In the genomic region with DNA sequence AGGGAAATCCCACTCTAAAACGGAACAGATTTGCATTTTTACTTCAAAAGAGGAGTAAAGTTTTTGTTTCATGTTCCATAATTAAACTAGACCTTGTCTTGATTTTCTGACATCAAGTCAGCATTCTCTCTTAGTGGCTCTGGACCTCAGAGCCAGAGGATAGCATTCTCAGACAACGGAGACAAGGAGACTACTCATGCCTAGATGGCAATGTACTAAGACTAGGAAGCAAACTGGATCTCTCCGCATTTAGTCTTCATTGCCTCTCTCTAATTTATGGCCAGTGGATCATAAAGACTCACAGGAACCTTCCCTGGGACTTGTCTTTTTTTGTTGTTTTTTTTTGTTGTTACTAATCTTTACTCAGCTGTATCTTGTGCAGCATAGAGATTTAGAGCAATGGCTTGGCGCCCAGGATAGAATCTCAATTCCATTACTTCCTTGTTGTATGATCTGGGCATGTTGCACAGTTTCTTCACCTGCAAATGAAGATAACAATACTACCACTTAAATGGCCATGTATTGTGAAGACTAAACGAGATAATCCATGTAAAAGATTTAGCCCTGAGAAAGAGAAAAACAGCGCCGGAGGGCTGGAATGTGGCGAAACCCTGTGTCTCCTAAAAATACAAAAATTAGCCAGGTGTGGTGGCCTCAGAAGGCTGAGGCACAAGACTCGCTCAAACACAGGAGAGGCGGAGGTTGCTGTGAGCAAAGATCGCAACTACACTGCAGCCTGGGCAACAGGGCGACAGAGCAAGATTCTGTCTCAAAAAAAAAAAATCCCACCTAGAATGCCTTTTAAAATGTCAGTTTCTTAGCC, we compare ENCODE assay signal across 20 cellular contexts. TPM values are rescaled to one million over a fixed set of nuclear protein-coding genes. Genes with fewer than 3 reads are reported as not detected.
DNase-seq lines count a peak whose midpoint lies in the region; ATAC-seq, FAIRE-seq and TF ChIP-seq lines count a peak whose summit lies in the region.
"Had no signal": no experiment of that assay in that cellular context is flagged by ENCODE, and none has a peak within 500 bp of the region (broad histone marks: within the 10 kb centered on the region; RNA-seq: fewer than 3 reads in every experiment).

No MANE protein-coding gene starts in this region.

- TF ChIP-seq CTCF in GM06990 (IDR thresholded peaks at IDR 0.05; ENCODE audit: insufficient read depth, low read length, poor library complexity, severe bottlenecking) (no peak), HFFc6 (IDR thresholded peaks at IDR 0.05) (no peak), mucosa of descending colon (IDR thresholded peaks at IDR 0.05) (no peak), nephron progenitor cell (IDR thresholded peaks at IDR 0.05) (no peak), Peyer's patch (IDR thresholded peaks at IDR 0.05) (no peak)

- H3K4me3 Mint-ChIP-seq in HFFc6 (peak overlapping the region; percentile 56; the same call in 1 of the 2 replicates), nephron progenitor cell (no peak overlapping the region)
- H3K4me3 Mint-ChIP-seq: activated naive CD4-positive, alpha-beta T cell treated with anti-CD3 and anti-CD28 coated beads for 36 hours; T-helper 2 cell treated with Interferon-gamma antibody and Interleukin-4, amounts not matched to agents 5 μg/mL and 100 μg/mL, for 36 hours had no signal

- intact Hi-C loops in mucosa of descending colon (cut with DNase I, micrococcal nuclease): loop anchor here in 1 of 2 donors (10.0 kb wide), 2 partner anchors 65 to 155 kb away; a partner anchor contains a TSS

- no peak for TF ChIP-seq POLR2A in Peyer's patch (IDR thresholded peaks at IDR 0.05)

- FAIRE-seq in HTR-8/SVneo (lab: Jason Lieb, UNC): no peak

- H3K36me3 Mint-ChIP-seq in HFFc6 (ENCODE audit: low read depth): no peaks in the 10 kb centered on the region
- H3K36me3 Mint-ChIP-seq in nephron progenitor cell (ENCODE audit: low read depth): no peaks in the 10 kb centered on the region
- H3K36me3 Mint-ChIP-seq: brain, naive B cell had no signal

- H3K27me3 Mint-ChIP-seq in HFFc6 (ENCODE audit: insufficient read depth) (no peaks in the 10 kb centered on the region; the same call in 1 of the 2 replicates), nephron progenitor cell (ENCODE audit: low read depth, poor library complexity) (no peaks in the 10 kb centered on the region)

- no peak for DNase-seq in GM06990 (ENCODE audit: extremely low read depth, insufficient read length)
- DNase-seq in HFFc6: no peak
- peak; percentile 9 for DNase-seq in RPMI7951 (ENCODE audit: low read depth)
- DNase-seq in mucosa of descending colon: peak in 1 of 3 donors; percentile 45
- DNase-seq in HTR-8/SVneo (ENCODE audit: insufficient read length, low spot score): no peak
- no peak for DNase-seq in HCEC 1CT
- DNase-seq in nephron progenitor cell: no peak
- DNase-seq in Peyer's patch: no peak
- DNase-seq: activated naive CD4-positive, alpha-beta T cell treated with anti-CD3 and anti-CD28 coated beads for 36 hours; GF-D8; H7; hypothalamus; KG1; naive B cell; NCI-H1436; NCI-H526; upper lobe of right lung had no signal

- ATAC-seq in mucosa of descending colon: peak; percentile 63
- ATAC-seq: left lobe of liver, upper lobe of right lung had no signal

- H3K27me3 ChIP-seq in GM06990 (replicated peaks; ENCODE audit: control insufficient read depth, insufficient read depth, low read length): no peaks in the 10 kb centered on the region
- no peaks in the 10 kb centered on the region for H3K27me3 ChIP-seq in Peyer's patch
- H3K27me3 ChIP-seq: upper lobe of right lung had no signal

- H3K27ac Mint-ChIP-seq in HFFc6 (peak overlapping the region; percentile 12; the same call in 1 of the 2 replicates), nephron progenitor cell (no peak overlapping the region)
- H3K27ac Mint-ChIP-seq: activated naive CD4-positive, alpha-beta T cell treated with anti-CD3 and anti-CD28 coated beads for 36 hours; brain; T-helper 2 cell treated with Interferon-gamma antibody and Interleukin-4, amounts not matched to agents 5 μg/mL and 100 μg/mL, for 36 hours had no signal

- H3K36me3 ChIP-seq in GM06990 (ENCODE audit: control insufficient read depth, insufficient read depth, low read length): no peaks in the 10 kb centered on the region
- H3K36me3 ChIP-seq in mucosa of descending colon (ENCODE audit: low read depth): no peaks in the 10 kb centered on the region
- no peaks in the 10 kb centered on the region for H3K36me3 ChIP-seq in Peyer's patch
- H3K36me3 ChIP-seq: upper lobe of right lung had no signal

- H3K9me3 ChIP-seq in mucosa of descending colon (no peaks in the 10 kb centered on the region), Peyer's patch (no peaks in the 10 kb centered on the region)
- H3K9me3 ChIP-seq: upper lobe of right lung had no signal

- H3K4me1 ChIP-seq in mucosa of descending colon (ENCODE audit: low read depth) (peaks cover 6% of the 10 kb centered on the region), Peyer's patch (peaks cover 0 to 11% (median 0%) of the 10 kb centered on the region in 4 donors)

- H3K4me1 Mint-ChIP-seq in HFFc6 (ENCODE audit: low read depth) (peaks cover 21% of the 10 kb centered on the region), nephron progenitor cell (peaks cover 19% of the 10 kb centered on the region)

- H3K27ac ChIP-seq in Peyer's patch: peak overlapping the region in 1 of 4 donors; percentile 32
- H3K27ac ChIP-seq: upper lobe of right lung had no signal

- peak overlapping the region; percentile 54 for H3K4me3 ChIP-seq in GM06990 (replicated peaks; ENCODE audit: low read depth, low read length)
- no peak overlapping the region for H3K4me3 ChIP-seq in mucosa of descending colon
- H3K4me3 ChIP-seq in Peyer's patch: no peak overlapping the region
- H3K4me3 ChIP-seq: upper lobe of right lung had no signal

- H3K9me3 Mint-ChIP-seq in HFFc6: no peaks in the 10 kb centered on the region
- H3K9me3 Mint-ChIP-seq in nephron progenitor cell: no peaks in the 10 kb centered on the region
- H3K9me3 Mint-ChIP-seq: activated naive CD4-positive, alpha-beta T cell treated with anti-CD3 and anti-CD28 coated beads for 36 hours; brain; naive B cell; T-helper 2 cell treated with Interferon-gamma antibody and Interleukin-4, amounts not matched to agents 5 μg/mL and 100 μg/mL, for 36 hours had no signal

RNA-seq across cellular contexts. Expression of a gene that starts 4.0 kb away (rescaled TPM):
- total RNA-seq in HFFc6 (2021; fragmentation: NEBNext Ultra II Directional; extraction: Animal tissue kit (Norgen Biotek cat#: 25700)): 1 to 10 TPM; 6.6 to 9.6 (median 9.0) TPM
- total RNA-seq in RPMI7951 (2014; rRNA removed; shearing (Covaris generic)): 57.0 and 72.8 TPM in 2 replicates
- total RNA-seq in mucosa of descending colon: 1 to 10 TPM; 7.9 to 8.2 (median 8.1) TPM
- 10 to 100 TPM; 10.1 to 17.3 (median 13.2) TPM for total RNA-seq in Peyer's patch

RNA-seq across cellular contexts. Expression of a gene that starts 7.1 kb away (rescaled TPM):
- total RNA-seq in HFFc6 (2021; fragmentation: NEBNext Ultra II Directional; extraction: Animal tissue kit (Norgen Biotek cat#: 25700)): 100 to 1,000 TPM; 199 to 255 (median 241) TPM
- total RNA-seq in RPMI7951 (2014; rRNA removed; shearing (Covaris generic)): 136 and 159 TPM in 2 replicates
- total RNA-seq in mucosa of descending colon (100 to 1,000 TPM in 2 of 3 donors, 10 to 100 TPM in 1; 84.4 to 148 (median 122) TPM), Peyer's patch (100 to 1,000 TPM; 118 to 260 (median 188) TPM)
